11 cellular contexts compared by ENCODE assay signal in genomic region chr6:137552809-137553208, GRCh38. TPM values are rescaled to one million over a fixed set of nuclear protein-coding genes. Genes with fewer than 3 reads are reported as not detected.
"Had no signal": no experiment of that assay in that cellular context is flagged by ENCODE, and none has a peak within 500 bp of the region (broad histone marks: within the 10 kb centered on the region; RNA-seq: fewer than 3 reads in every experiment).

No MANE protein-coding gene starts in this region.

- H3K4me2 ChIP-seq: GM23338 had no signal

- DNase-seq: H7, HFFc6, IMR-90, KG1 had no signal

- H3K4me3 ChIP-seq: GM23338, HAP-1, K562 had no signal

- H3K9me3 ChIP-seq: HAP-1 had no signal

- H2AFZ ChIP-seq: GM23338 had no signal

- H3K36me3 ChIP-seq: HAP-1 had no signal

- ATAC-seq: GM23338, HCT116, K562 had no signal

- FAIRE-seq: HTR-8/SVneo, K562 had no signal

RNA-seq across cellular contexts. Expression of gene OLIG3, which starts 58.6 kb away (rescaled TPM):
- total RNA-seq: H4, HFFc6, HT-29, IMR-90, K562 had no signal
- polyA plus RNA-seq: IMR-90, K562 had no signal
